ENCODE assay signal across 25 cellular contexts in the genomic region with DNA sequence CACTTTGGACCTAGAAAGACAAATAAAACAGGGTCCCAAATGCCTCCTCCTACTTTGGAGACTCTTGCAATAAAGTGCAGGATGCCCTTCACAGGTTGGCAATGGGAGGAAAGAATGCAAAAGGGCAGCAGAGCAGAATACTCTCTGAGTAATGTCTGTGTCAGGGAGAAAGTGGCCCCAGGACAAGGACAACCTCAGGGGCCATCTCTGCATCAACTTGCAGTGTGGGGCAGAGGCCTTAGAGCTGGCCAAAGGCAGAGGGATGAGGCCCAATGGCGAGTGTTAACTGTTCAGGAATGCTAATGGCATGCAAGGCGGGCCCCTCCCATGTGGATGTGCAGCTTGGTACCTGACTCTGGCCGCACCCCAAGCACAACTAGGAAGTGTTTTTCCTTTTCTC. TPM values are rescaled to one million over a fixed set of nuclear protein-coding genes. Genes with fewer than 3 reads are reported as not detected.
DNase-seq lines count a peak whose midpoint lies in the region; ATAC-seq, FAIRE-seq and TF ChIP-seq lines count a peak whose summit lies in the region.
"Had no signal": no experiment of that assay in that cellular context is flagged by ENCODE, and none has a peak within 500 bp of the region (broad histone marks: within the 10 kb centered on the region; RNA-seq: fewer than 3 reads in every experiment).

No MANE protein-coding gene starts in this region.

- H3K4me3 ChIP-seq in A549 (no peak overlapping the region), astrocyte (ENCODE audit: insufficient read depth, low read depth, low read length) (no peak overlapping the region), foreskin fibroblast (ENCODE audit: low read depth in 1 of 2, low read length in 2 of 2) (no peak overlapping the region)
- H3K4me3 ChIP-seq: prostate gland, spleen, transverse colon had no signal

- H3K36me3 ChIP-seq in astrocyte (ENCODE audit: insufficient read depth, low read length) = no peaks in the 10 kb centered on the region
- H3K36me3 ChIP-seq: prostate gland, spleen, transverse colon had no signal

- no peak overlapping the region for H3K27ac Mint-ChIP-seq in astrocyte (ENCODE audit: unreplicated experiment)
- H3K27ac Mint-ChIP-seq: activated naive CD8-positive, alpha-beta T cell; CD4-positive, CD25-positive, alpha-beta regulatory T cell; nephron; stimulated activated naive B cell treated with anti-CD40 and anti-IgM and Interleukin-4, amounts not matched to agents 10 μg/mL and 1 μg/mL and 100 μg/mL, for 72 hours had no signal

- WGBS in A549 (ENCODE audit: missing lambda C conversion rate) = 0% methylated on average over 3 of the region's 3 CpGs

- no peaks in the 10 kb centered on the region for H3K79me2 ChIP-seq in astrocyte (ENCODE audit: insufficient read depth, low read length)

- H2AFZ ChIP-seq in astrocyte (ENCODE audit: low read depth, low read length) = no peak overlapping the region

- TF ChIP-seq CTCF in A549 (IDR thresholded peaks at IDR 0.05) = no peak
- TF ChIP-seq CTCF in astrocyte (IDR thresholded peaks at IDR 0.05; ENCODE audit: insufficient read depth, low read depth, low read length) = no peak
- no peak for TF ChIP-seq CTCF in foreskin fibroblast (IDR thresholded peaks at IDR 0.05; ENCODE audit: low read depth, low read length)

- no peak overlapping the region for H3K4me3 Mint-ChIP-seq in astrocyte (ENCODE audit: unreplicated experiment)
- H3K4me3 Mint-ChIP-seq: activated naive CD8-positive, alpha-beta T cell; CD4-positive, CD25-positive, alpha-beta regulatory T cell; nephron; stimulated activated naive B cell treated with anti-CD40 and anti-IgM and Interleukin-4, amounts not matched to agents 10 μg/mL and 1 μg/mL and 100 μg/mL, for 72 hours had no signal

- H3K4me1 Mint-ChIP-seq in astrocyte (ENCODE audit: low read depth, unreplicated experiment) = peaks cover 4% of the 10 kb centered on the region
- H3K4me1 Mint-ChIP-seq: CD4-positive, CD25-positive, alpha-beta regulatory T cell; nephron; stimulated activated naive B cell treated with anti-CD40 and anti-IgM and Interleukin-4, amounts not matched to agents 10 μg/mL and 1 μg/mL and 100 μg/mL, for 72 hours had no signal

- H3K27me3 Mint-ChIP-seq in astrocyte (ENCODE audit: low read depth, unreplicated experiment) = no peaks in the 10 kb centered on the region

- peak; percentile 75 to 87 for ATAC-seq in A549
- ATAC-seq: stimulated activated naive B cell treated with anti-CD40 and anti-IgM and Interleukin-4, amounts not matched to agents 10 μg/mL and 1 μg/mL and 100 μg/mL, for 72 hours had no signal

- peaks cover 77% of the 10 kb centered on the region for H3K4me1 ChIP-seq in A549
- H3K4me1 ChIP-seq in astrocyte (ENCODE audit: insufficient read depth, low read length) = peaks cover 10% of the 10 kb centered on the region
- H3K4me1 ChIP-seq: prostate gland, spleen had no signal

- H3K36me3 Mint-ChIP-seq in astrocyte (ENCODE audit: low read depth, unreplicated experiment) = no peaks in the 10 kb centered on the region
- H3K36me3 Mint-ChIP-seq: activated naive CD8-positive, alpha-beta T cell; CD4-positive, CD25-positive, alpha-beta regulatory T cell had no signal

- CTCF ChIA-PET in A549 (lab: Yijun Ruan, JAX) = interaction anchor here (1.3 kb wide), 1 partner anchor 147 kb away, joined by 3 read pairs; the partner anchor contains the start of gene IGSF11

- FAIRE-seq in A549 (lab: Jason Lieb, UNC) (no peak), astrocyte (lab: Jason Lieb, UNC) (peak; percentile 5)
- FAIRE-seq: A204.1, GM12892, TTC549 had no signal

- no peaks in the 10 kb centered on the region for H4K20me1 ChIP-seq in astrocyte (ENCODE audit: insufficient read depth, low read length)

- peak overlapping the region; percentile 92 to 93 for H3K27ac ChIP-seq in A549
- H3K27ac ChIP-seq in astrocyte (ENCODE audit: low read depth, low read length) = no peak overlapping the region
- H3K27ac ChIP-seq: prostate gland, spleen, transverse colon had no signal

- no peak overlapping the region for H3K9ac ChIP-seq in astrocyte (ENCODE audit: low read length)

- H3K27me3 ChIP-seq in astrocyte (ENCODE audit: insufficient read depth, low read length) = no peaks in the 10 kb centered on the region
- H3K27me3 ChIP-seq: transverse colon had no signal

- peak in 1 of 2 experiments; percentile 58; a peak in 1 of 5 replicates for TF ChIP-seq EP300 in A549 (IDR thresholded peaks at IDR 0.05)

- H3K4me2 ChIP-seq in A549 = peak overlapping the region; percentile 64
- H3K4me2 ChIP-seq in astrocyte (ENCODE audit: low read length) = no peak overlapping the region

- DNase-seq in A549 (ENCODE audit: low read depth in 1 of 2, low spot score in 1 of 2) = peak; percentile 68 to 97
- DNase-seq in HPDE6-E6E7 (ENCODE audit: extremely low spot score) = peak; percentile 65
- DNase-seq in astrocyte (ENCODE audit: low read depth) = peak; percentile 33
- peak; percentile 58 for DNase-seq in islet precursor cell
- DNase-seq in NCI-H774 (lab: John Stamatoyannopoulos, UW) = no peak
- no peak for DNase-seq in foreskin fibroblast
- no peak for DNase-seq in NCI-H69 (lab: John Stamatoyannopoulos, UW)
- DNase-seq in NCI-H146 (lab: John Stamatoyannopoulos, UW) = no peak
- DNase-seq: activated T-cell treated with anti-CD3 and anti-CD28 coated beads, Interleukin-2, amount 50 U/mL, for 1 hour; caudate nucleus; CD4-positive, CD25-positive, alpha-beta regulatory T cell; effector CD8-positive, alpha-beta T cell; NCI-H524 treated with DMSO at 0.1 percent for 48 hours; OCI-M1; spleen; stimulated activated naive B cell treated with anti-CD40 and anti-IgM and Interleukin-4, amounts not matched to agents 10 μg/mL and 1 μg/mL and 100 μg/mL, for 72 hours; transverse colon had no signal

- H3K9me3 ChIP-seq in A549 = no peaks in the 10 kb centered on the region
- no peaks in the 10 kb centered on the region for H3K9me3 ChIP-seq in astrocyte (ENCODE audit: insufficient read depth, low read depth, low read length)
- H3K9me3 ChIP-seq: prostate gland, spleen, transverse colon had no signal

- TF ChIP-seq RAD21 in A549 (conservative IDR thresholded peaks at IDR 0.05 in 1 of 2, IDR thresholded peaks at IDR 0.05 in 1 of 2) = no peak; a peak in 1 of 5 replicates

- H3K9me3 Mint-ChIP-seq in astrocyte (ENCODE audit: unreplicated experiment) = peaks cover 2% of the 10 kb centered on the region
- H3K9me3 Mint-ChIP-seq: CD4-positive, CD25-positive, alpha-beta regulatory T cell; nephron; stimulated activated naive B cell treated with anti-CD40 and anti-IgM and Interleukin-4, amounts not matched to agents 10 μg/mL and 1 μg/mL and 100 μg/mL, for 72 hours had no signal

- TF ChIP-seq POLR2A in A549 (IDR thresholded peaks at IDR 0.05; ENCODE audit: low read length) = no peak

- POLR2A ChIA-PET in A549 (lab: Yijun Ruan, JAX) = no interaction called here

TF ChIP-seq in A549, 52 proteins besides CTCF, POLR2A, EP300 and RAD21 (continues in another document):
- TF ChIP-seq JUN (IDR thresholded peaks at IDR 0.05) (0 out of 5 replicates have a peak, but pooled peaks have one; percentile 18 to 21), ELK1 (IDR thresholded peaks at IDR 0.05; ENCODE audit: low read depth, low read length) (no peak), MYC (IDR thresholded peaks at IDR 0.05; ENCODE audit: borderline replicate concordance, low read length) (0 out of 2 replicates have a peak, but pooled peaks have one; percentile 35), GATA3 (IDR thresholded peaks at IDR 0.05; ENCODE audit: borderline replicate concordance) (peak; percentile 81; the same call in 1 of the 2 replicates), HEYL (CRISPR knock-in tag; IDR thresholded peaks at IDR 0.05) (no peak), HOXB5 (CRISPR knock-in tag; IDR thresholded peaks at IDR 0.05) (peak; percentile 68; the same call in 1 of the 2 replicates), E2F6 (IDR thresholded peaks at IDR 0.05; ENCODE audit: borderline replicate concordance, low read depth) (no peak)
- TF ChIP-seq, protein P1, sequence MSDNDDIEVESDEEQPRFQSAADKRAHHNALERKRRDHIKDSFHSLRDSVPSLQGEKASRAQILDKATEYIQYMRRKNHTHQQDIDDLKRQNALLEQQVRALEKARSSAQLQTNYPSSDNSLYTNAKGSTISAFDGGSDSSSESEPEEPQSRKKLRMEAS (IDR thresholded peaks at IDR 0.05) = peak; percentile 84

RNA-seq across cellular contexts. Expression of gene UPK1B, which starts 8.4 kb away (rescaled TPM):
- polyA plus RNA-seq in A549 (2011; rRNA removed) (36.7 and 53.5 TPM in 2 replicates), A549 (2017; fragmentation: RNase III; extraction: RNeasy Plus Mini Kit Qiagen cat#74134 plus additional on column Dnase treatment) (7.0 to 7.1 TPM (median 7.1 TPM) in 3 replicates)
- polyA plus RNA-seq in A549 (2012; cell fraction: cytosol; rRNA removed) = 23.0 and 26.7 TPM in 2 replicates
- 13.4 and 23.4 TPM in 2 replicates for polyA plus RNA-seq in A549 (2012; cell fraction: nucleus; rRNA removed)
- 26.4 and 35.0 TPM in 2 replicates for polyA minus RNA-seq in A549 (2011; rRNA and poly(A)+ RNA removed)
- 0.14 TPM in 2 replicates for total RNA-seq in astrocyte
- total RNA-seq: CD4-positive, CD25-positive, alpha-beta regulatory T cell; G401; prostate gland; spleen had no signal
- polyA plus RNA-seq: CD4-positive, CD25-positive, alpha-beta regulatory T cell; spleen had no signal

RNA-seq across cellular contexts. Expression of gene TEX55, which starts 35.8 kb away (rescaled TPM):
- 0.08 TPM in 1 of 2 replicates, not detected in the other for polyA plus RNA-seq in A549 (2011; rRNA removed)
- polyA plus RNA-seq in A549 (2012; cell fraction: cytosol; rRNA removed) = 0.01 TPM in 1 of 2 replicates, not detected in the other
- not detected in 2 replicates for polyA plus RNA-seq in A549 (2012; cell fraction: nucleus; rRNA removed)
- polyA plus RNA-seq in A549 (2017; fragmentation: RNase III; extraction: RNeasy Plus Mini Kit Qiagen cat#74134 plus additional on column Dnase treatment) = not detected in 3 replicates
- polyA minus RNA-seq in A549 (2011; rRNA and poly(A)+ RNA removed) = 0.39 TPM in 1 of 2 replicates, not detected in the other
- not detected in 2 replicates for total RNA-seq in astrocyte
- total RNA-seq: CD4-positive, CD25-positive, alpha-beta regulatory T cell; G401; lower leg skin; spleen; transverse colon had no signal
- polyA plus RNA-seq: CD4-positive, CD25-positive, alpha-beta regulatory T cell; spleen had no signal

RNA-seq across cellular contexts. Expression of gene B4GALT4, which starts 58.9 kb away (rescaled TPM):
- polyA plus RNA-seq in A549 (2011; rRNA removed) (134 and 193 TPM in 2 replicates), A549 (2017; fragmentation: RNase III; extraction: RNeasy Plus Mini Kit Qiagen cat#74134 plus additional on column Dnase treatment) (95.1 to 101 TPM (median 98.6 TPM) in 3 replicates)
- polyA plus RNA-seq in A549 (2012; cell fraction: cytosol; rRNA removed) = 79.4 and 85.4 TPM in 2 replicates
- 41.2 and 64.4 TPM in 2 replicates for polyA plus RNA-seq in A549 (2012; cell fraction: nucleus; rRNA removed)
- polyA minus RNA-seq in A549 (2011; rRNA and poly(A)+ RNA removed) = 107 and 108 TPM in 2 replicates
- total RNA-seq in astrocyte = 36.7 and 45.4 TPM in 2 replicates

Comparison
In these comparisons a context has a peak if more than half of its experiments do, and no peak if none do; other contexts are left out.
1. DNase-seq: peak in A549 (2 of 2), HPDE6-E6E7 (single experiment), astrocyte (single experiment) and islet precursor cell (single experiment); none in NCI-H774 (single experiment), foreskin fibroblast (0 of 2), NCI-H69 (single experiment) and NCI-H146 (single experiment).